Comparison of ENCODE assay signal across 8 cellular contexts in genomic region chr5:39072915-39073758, GRCh38. TPM values are rescaled to one million over a fixed set of nuclear protein-coding genes. Genes with fewer than 3 reads are reported as not detected.
A peak's percentile ranks its signal among the peaks of the same experiment; 100 is the strongest.
DNase-seq lines count a peak whose midpoint lies in the region; ATAC-seq and TF ChIP-seq lines count a peak whose summit lies in the region.

No MANE protein-coding gene starts in this region.

- WGBS in esophagus muscularis mucosa = 3% methylated on average over 27 of the region's 27 CpGs

- H3K27ac Mint-ChIP-seq in stimulated activated effector memory CD8-positive, alpha-beta T cell treated with anti-CD3 and anti-CD28 coated beads, Interleukin-12 subunit alpha, Interleukin-12 subunit beta, amount 100 ng/mL, for 72 hours = peak overlapping the region; percentile 92

- peak overlapping the region; percentile 98 for H3K27ac ChIP-seq in BLaER1
- H3K27ac ChIP-seq in esophagus muscularis mucosa (replicated peaks in 1 of 4) = peak overlapping the region; percentile 96 to 100 (median 99)
- peak overlapping the region; percentile 84 for H3K27ac ChIP-seq in muscle layer of duodenum (ENCODE audit: low read length)

- peaks cover 29% of the 10 kb centered on the region for H3K4me1 Mint-ChIP-seq in stimulated activated effector memory CD8-positive, alpha-beta T cell treated with anti-CD3 and anti-CD28 coated beads, Interleukin-12 subunit alpha, Interleukin-12 subunit beta, amount 100 ng/mL, for 72 hours

- no peak for TF ChIP-seq CTCF in esophagus muscularis mucosa (IDR thresholded peaks at IDR 0.05)

- H3K4me1 ChIP-seq in BLaER1 (peaks cover 37% of the 10 kb centered on the region), esophagus muscularis mucosa (peaks cover 30 to 70% (median 54%) of the 10 kb centered on the region in 4 donors), muscle layer of duodenum (ENCODE audit: control insufficient read depth in 1 of 2, insufficient read depth in 2 of 2, low read length in 2 of 2) (peaks cover 4 to 21% of the 10 kb centered on the region in 2 donors)

- H3K9me3 ChIP-seq in BLaER1 (peaks cover 14% of the 10 kb centered on the region), esophagus muscularis mucosa (no peaks in the 10 kb centered on the region), muscle layer of duodenum (ENCODE audit: control insufficient read depth in 1 of 2, low read length in 2 of 2) (no peaks in the 10 kb centered on the region)

- H3K4me3 ChIP-seq in BLaER1 = peak overlapping the region; percentile 92
- H3K4me3 ChIP-seq in esophagus muscularis mucosa = peak overlapping the region; percentile 90 to 99 (median 95)
- H3K4me3 ChIP-seq in muscle layer of duodenum (ENCODE audit: low read depth in 1 of 2, low read length in 2 of 2) = peak overlapping the region; percentile 68 to 70

- ATAC-seq in HG03342 (IDR thresholded peaks at IDR 0.05; ENCODE audit: unreplicated experiment) = peak; percentile 37
- ATAC-seq in stimulated activated effector memory CD8-positive, alpha-beta T cell treated with anti-CD3 and anti-CD28 coated beads, Interleukin-12 subunit alpha, Interleukin-12 subunit beta, amount 100 ng/mL, for 72 hours = peak; percentile 66

- H3K36me3 Mint-ChIP-seq in stimulated activated effector memory CD8-positive, alpha-beta T cell treated with anti-CD3 and anti-CD28 coated beads, Interleukin-12 subunit alpha, Interleukin-12 subunit beta, amount 100 ng/mL, for 72 hours = peaks cover 51% of the 10 kb centered on the region

- TF ChIP-seq EP300 in esophagus muscularis mucosa (IDR thresholded peaks at IDR 0.05) = no peak

- H3K27me3 ChIP-seq in BLaER1 = no peaks in the 10 kb centered on the region
- no peaks in the 10 kb centered on the region for H3K27me3 ChIP-seq in esophagus muscularis mucosa
- no peaks in the 10 kb centered on the region for H3K27me3 ChIP-seq in muscle layer of duodenum (ENCODE audit: low read depth, low read length)

- H3K9ac ChIP-seq in BLaER1 = peak overlapping the region; percentile 98

- DNase-seq in NOMO-1 (lab: John Stamatoyannopoulos, UW; ENCODE audit: unreplicated experiment in 2 of 2) = peak; percentile 77 to 90
- DNase-seq in activated T-cell treated with anti-CD3 and anti-CD28 coated beads for 48 hours (ENCODE audit: low read depth) = peak; percentile 37
- no peak for DNase-seq in esophagus muscularis mucosa (ENCODE audit: extremely low spot score)
- DNase-seq in stimulated activated effector memory CD8-positive, alpha-beta T cell treated with anti-CD3 and anti-CD28 coated beads, Interleukin-12 subunit alpha, Interleukin-12 subunit beta, amount 100 ng/mL, for 72 hours (ENCODE audit: low spot score in 2 of 2) = peak; percentile 49 to 89

- peak overlapping the region; percentile 81 for H3K4me2 ChIP-seq in BLaER1

- H4K20me1 ChIP-seq in BLaER1 = peaks cover 53% of the 10 kb centered on the region

- H3K4me3 Mint-ChIP-seq in stimulated activated effector memory CD8-positive, alpha-beta T cell treated with anti-CD3 and anti-CD28 coated beads, Interleukin-12 subunit alpha, Interleukin-12 subunit beta, amount 100 ng/mL, for 72 hours = peak overlapping the region; percentile 86

- H3K9me3 Mint-ChIP-seq in stimulated activated effector memory CD8-positive, alpha-beta T cell treated with anti-CD3 and anti-CD28 coated beads, Interleukin-12 subunit alpha, Interleukin-12 subunit beta, amount 100 ng/mL, for 72 hours = no peaks in the 10 kb centered on the region

- intact Hi-C loops in esophagus muscularis mucosa (cut with DNase I) = loop anchor here (10.0 kb wide), 1 partner anchor 228 kb away; the partner anchor contains the start of gene OSMR

- H3K36me3 ChIP-seq in BLaER1 (peaks cover 20% of the 10 kb centered on the region), esophagus muscularis mucosa (no peaks in the 10 kb centered on the region), muscle layer of duodenum (ENCODE audit: control insufficient read depth in 1 of 2, insufficient read depth in 2 of 2, low read length in 2 of 2) (no peaks in the 10 kb centered on the region)

- TF ChIP-seq POLR2A in GM19193 (IDR thresholded peaks at IDR 0.05; ENCODE audit: extremely low read depth, insufficient read depth, insufficient read length) (peak; percentile 38), esophagus muscularis mucosa (IDR thresholded peaks at IDR 0.05; ENCODE audit: low read depth) (no peak)

RNA-seq across cellular contexts. Expression of gene RICTOR, which starts 1.1 kb away (rescaled TPM):
- total RNA-seq in esophagus muscularis mucosa = 10 to 100 TPM; 22.5 to 34.1 (median 26.1) TPM
